In genomic region chr4:139666735-139667266, GRCh38 we compare ENCODE assay signal across 8 cellular contexts. TPM values are rescaled to one million over a fixed set of nuclear protein-coding genes. Genes with fewer than 3 reads are reported as not detected.
DNase-seq lines count a peak whose midpoint lies in the region; ATAC-seq and TF ChIP-seq lines count a peak whose summit lies in the region.

No MANE protein-coding gene starts in this region.

- no peaks in the 10 kb centered on the region for H3K27me3 Mint-ChIP-seq in central memory CD8-positive, alpha-beta T cell

- ATAC-seq in HG03354 (IDR thresholded peaks at IDR 0.05; ENCODE audit: poor library complexity, severe bottlenecking, unreplicated experiment), result peak; percentile 54
- no peak for ATAC-seq in central memory CD8-positive, alpha-beta T cell (replicated peaks; ENCODE audit: extremely low read depth, poor library complexity, severe bottlenecking)
- ATAC-seq in right lobe of liver, result peak; percentile 60 to 67 (median 64)
- no peak for ATAC-seq in GM19463 (IDR thresholded peaks at IDR 0.05; ENCODE audit: unreplicated experiment)
- no peak for ATAC-seq in GM18858 (IDR thresholded peaks at IDR 0.05; ENCODE audit: unreplicated experiment)

- H3K27me3 ChIP-seq in OCI-LY3 (ENCODE audit: low read depth, low read length) (peaks cover 5% of the 10 kb centered on the region; the same call in 1 of the 2 replicates), right lobe of liver (no peaks in the 10 kb centered on the region)

- no peak overlapping the region for H2AFZ ChIP-seq in OCI-LY3 (ENCODE audit: low read depth, low read length)

- H3K4me1 ChIP-seq in OCI-LY3 (ENCODE audit: low read length) (peaks cover 5% of the 10 kb centered on the region; the same call in 1 of the 2 replicates), right lobe of liver (peaks cover 0 to 38% (median 8%) of the 10 kb centered on the region in 4 donors)

- DNase-seq in DMS 273 (lab: John Stamatoyannopoulos, UW; ENCODE audit: unreplicated experiment) (peak; percentile 74), right lobe of liver (peak in 1 of 3 donors; percentile 42)
- no peak for DNase-seq in central memory CD8-positive, alpha-beta T cell (ENCODE audit: low spot score in 2 of 2)

- WGBS in right lobe of liver (ENCODE audit: insufficient coverage, low coverage, low lambda C conversion rate, missing lambda C conversion rate), result 11% methylated on average over 11 of the region's 11 CpGs

- TF ChIP-seq CTCF in OCI-LY3 (IDR thresholded peaks at IDR 0.05; ENCODE audit: low read depth, low read length) (no peak), right lobe of liver (IDR thresholded peaks at IDR 0.05) (no peak)

- H3K79me2 ChIP-seq in OCI-LY3 (ENCODE audit: low read length), result no peaks in the 10 kb centered on the region

- peaks cover 4% of the 10 kb centered on the region for H3K36me3 Mint-ChIP-seq in central memory CD8-positive, alpha-beta T cell (ENCODE audit: insufficient read depth)

- H3K4me1 Mint-ChIP-seq in central memory CD8-positive, alpha-beta T cell, result peaks cover 27% of the 10 kb centered on the region

- H3K4me2 ChIP-seq in OCI-LY3 (ENCODE audit: low read length), result peak overlapping the region; percentile 83

- H3K27ac ChIP-seq in OCI-LY3 (ENCODE audit: low read length) (no peak overlapping the region), right lobe of liver (peak overlapping the region; percentile 65 to 80 (median 79)), temporal lobe (ENCODE audit: low read depth, low read length) (peak overlapping the region; percentile 22)

- no peak for TF ChIP-seq POLR2A in right lobe of liver (IDR thresholded peaks at IDR 0.05)

- intact Hi-C loops in right lobe of liver (cut with DNase I), result no loop called here

- H3K4me3 ChIP-seq in OCI-LY3 (ENCODE audit: low read length) (peak overlapping the region; percentile 85), right lobe of liver (peak overlapping the region; percentile 49 to 72 (median 68))

- no peaks in the 10 kb centered on the region for H3K9me3 Mint-ChIP-seq in central memory CD8-positive, alpha-beta T cell

- peak overlapping the region; percentile 89 for H3K27ac Mint-ChIP-seq in central memory CD8-positive, alpha-beta T cell (ENCODE audit: low read depth)

- H3K4me3 Mint-ChIP-seq in central memory CD8-positive, alpha-beta T cell, result peak overlapping the region; percentile 95

- no peaks in the 10 kb centered on the region for H4K20me1 ChIP-seq in OCI-LY3 (ENCODE audit: insufficient read depth, low read length)

- H3K36me3 ChIP-seq in OCI-LY3 (replicated peaks; ENCODE audit: low read depth, low read length), result no peaks in the 10 kb centered on the region
- no peaks in the 10 kb centered on the region for H3K36me3 ChIP-seq in right lobe of liver

- H3K9ac ChIP-seq in OCI-LY3 (ENCODE audit: low read length), result no peak overlapping the region; the same call in 1 of the 2 replicates

- H3K9me3 ChIP-seq in OCI-LY3 (ENCODE audit: insufficient read depth, low read length) (no peaks in the 10 kb centered on the region), right lobe of liver (no peaks in the 10 kb centered on the region)

RNA-seq across cellular contexts. Expression of gene MGST2, which starts 1.2 kb away (rescaled TPM):
- total RNA-seq in right lobe of liver (100 to 1,000 TPM; 105 to 125 (median 114) TPM), temporal lobe (4.2 TPM)

Comparison
In these comparisons a context has a peak if more than half of its experiments do, and no peak if none do; other contexts are left out.
1. ATAC-seq: peak in HG03354 (single experiment) and right lobe of liver (4 of 4); none in central memory CD8-positive, alpha-beta T cell (single experiment), GM19463 (single experiment) and GM18858 (single experiment).
2. RNA of gene MGST2, which starts 1.2 kb away (total RNA-seq): 105 to 125 TPM in right lobe of liver; 4.2 TPM in temporal lobe (single experiment); every median in the first group is over 10 times any median in the second.